ENCODE assay signal across 1 cellular context in the genomic region with DNA sequence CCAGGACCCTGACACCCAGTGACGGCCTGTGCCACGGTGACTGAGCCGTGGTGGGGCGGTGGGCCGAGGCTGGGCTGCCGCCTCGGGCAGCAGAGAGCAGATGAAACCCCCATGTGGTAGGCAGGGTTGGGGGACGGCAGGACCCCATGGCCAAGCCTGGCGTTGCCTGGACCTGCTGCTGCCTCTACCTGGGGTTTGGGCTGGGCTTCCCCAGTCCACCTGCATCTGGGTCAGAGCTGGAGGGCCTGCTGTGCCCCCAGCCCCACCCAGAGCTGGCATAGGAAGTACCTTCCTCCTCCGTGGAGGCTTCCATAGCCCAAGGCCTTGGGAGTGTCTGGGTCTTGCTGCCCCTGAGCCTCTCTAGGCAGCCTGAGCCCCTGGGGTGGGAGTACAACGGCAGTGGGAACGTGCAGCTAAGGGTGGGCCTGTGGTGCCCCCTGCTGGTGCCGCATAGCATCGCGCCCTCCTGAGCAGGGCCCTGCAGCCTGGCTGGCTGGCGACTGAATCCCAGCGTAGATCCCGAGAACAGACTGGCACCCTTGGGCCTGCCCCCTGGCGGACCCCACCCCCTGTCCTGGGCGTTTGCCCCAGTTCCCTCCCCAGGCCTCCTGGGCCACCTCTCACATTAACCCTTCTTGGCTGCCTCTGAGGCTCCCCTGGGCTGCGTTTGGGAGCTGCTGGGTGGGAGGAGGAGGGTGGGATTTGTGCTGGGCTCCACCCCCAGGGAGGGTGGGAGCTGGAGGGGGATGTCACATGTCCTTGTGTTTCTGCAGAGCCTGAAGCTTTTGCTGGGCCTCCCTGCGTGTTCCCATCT.
TF ChIP-seq lines count a peak whose summit lies in the region.

No MANE protein-coding gene starts in this region.

TF ChIP-seq in HEK293, 187 proteins besides CTCF, POLR2A, EP300 and RAD21 (continued from another document and continues in another):
- TF ChIP-seq, protein P1, sequence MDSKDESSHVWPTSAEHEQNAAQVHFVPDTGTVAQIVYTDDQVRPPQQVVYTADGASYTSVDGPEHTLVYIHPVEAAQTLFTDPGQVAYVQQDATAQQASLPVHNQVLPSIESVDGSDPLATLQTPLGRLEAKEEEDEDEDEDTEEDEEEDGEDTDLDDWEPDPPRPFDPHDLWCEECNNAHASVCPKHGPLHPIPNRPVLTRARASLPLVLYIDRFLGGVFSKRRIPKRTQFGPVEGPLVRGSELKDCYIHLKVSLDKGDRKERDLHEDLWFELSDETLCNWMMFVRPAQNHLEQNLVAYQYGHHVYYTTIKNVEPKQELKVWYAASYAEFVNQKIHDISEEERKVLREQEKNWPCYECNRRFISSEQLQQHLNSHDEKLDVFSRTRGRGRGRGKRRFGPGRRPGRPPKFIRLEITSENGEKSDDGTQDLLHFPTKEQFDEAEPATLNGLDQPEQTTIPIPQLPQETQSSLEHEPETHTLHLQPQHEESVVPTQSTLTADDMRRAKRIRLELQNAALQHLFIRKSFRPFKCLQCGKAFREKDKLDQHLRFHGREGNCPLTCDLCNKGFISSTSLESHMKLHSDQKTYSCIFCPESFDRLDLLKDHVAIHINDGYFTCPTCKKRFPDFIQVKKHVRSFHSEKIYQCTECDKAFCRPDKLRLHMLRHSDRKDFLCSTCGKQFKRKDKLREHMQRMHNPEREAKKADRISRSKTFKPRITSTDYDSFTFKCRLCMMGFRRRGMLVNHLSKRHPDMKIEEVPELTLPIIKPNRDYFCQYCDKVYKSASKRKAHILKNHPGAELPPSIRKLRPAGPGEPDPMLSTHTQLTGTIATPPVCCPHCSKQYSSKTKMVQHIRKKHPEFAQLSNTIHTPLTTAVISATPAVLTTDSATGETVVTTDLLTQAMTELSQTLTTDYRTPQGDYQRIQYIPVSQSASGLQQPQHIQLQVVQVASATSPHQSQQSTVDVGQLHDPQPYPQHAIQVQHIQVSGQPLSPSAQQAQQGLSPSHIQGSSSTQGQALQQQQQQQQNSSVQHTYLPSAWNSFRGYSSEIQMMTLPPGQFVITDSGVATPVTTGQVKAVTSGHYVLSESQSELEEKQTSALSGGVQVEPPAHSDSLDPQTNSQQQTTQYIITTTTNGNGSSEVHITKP (tag by site-specific recombination; IDR thresholded peaks at IDR 0.05), result peak; percentile 70
- TF ChIP-seq TCF7L2 (IDR thresholded peaks at IDR 0.05; ENCODE audit: borderline replicate concordance, low read depth, low read length) (no peak), ZIC2 (tag by site-specific recombination; IDR thresholded peaks at IDR 0.05) (peak; percentile 76), ZNF394 (tag by site-specific recombination; IDR thresholded peaks at IDR 0.05; ENCODE audit: borderline replicate concordance) (peak; percentile 48; the same call in 1 of the 2 replicates), SALL2 (tag by site-specific recombination; IDR thresholded peaks at IDR 0.05; ENCODE audit: borderline replicate concordance) (no peak), ZNF416 (tag by site-specific recombination; IDR thresholded peaks at IDR 0.05) (no peak), ZBTB8A (tag by site-specific recombination; IDR thresholded peaks at IDR 0.05) (peak; percentile 75), ZNF2 (tag by site-specific recombination; IDR thresholded peaks at IDR 0.05) (peak; percentile 82; the same call in 1 of the 2 replicates), ZNF433 (tag by site-specific recombination; IDR thresholded peaks at IDR 0.05; ENCODE audit: low read depth) (no peak), PATZ1 (tag by site-specific recombination; IDR thresholded peaks at IDR 0.05) (peak; percentile 88), ZNF610 (tag by site-specific recombination; IDR thresholded peaks at IDR 0.05; ENCODE audit: borderline replicate concordance) (no peak), ZNF132 (tag by site-specific recombination; IDR thresholded peaks at IDR 0.05; ENCODE audit: borderline replicate concordance) (no peak), GLIS1 (tag by site-specific recombination; IDR thresholded peaks at IDR 0.05) (peak; percentile 87), ZNF600 (tag by site-specific recombination; IDR thresholded peaks at IDR 0.05) (peak; percentile 84), KLF16 (tag by site-specific recombination; IDR thresholded peaks at IDR 0.05) (peak; percentile 66; the same call in 1 of the 2 replicates), ZNF529 (tag by site-specific recombination; IDR thresholded peaks at IDR 0.05; ENCODE audit: insufficient replicate concordance) (no peak), ZNF76 (tag by site-specific recombination; IDR thresholded peaks at IDR 0.05; ENCODE audit: borderline replicate concordance, low read depth) (no peak), ZSCAN16 (tag by site-specific recombination; IDR thresholded peaks at IDR 0.05) (no peak), ZEB2 (tag by site-specific recombination; IDR thresholded peaks at IDR 0.05) (peak; percentile 50), BCL11A (tag by site-specific recombination; IDR thresholded peaks at IDR 0.05; ENCODE audit: low read depth) (no peak), KLF10 (tag by site-specific recombination; IDR thresholded peaks at IDR 0.05) (0 out of 2 replicates have a peak, but pooled peaks have one; percentile 46), KLF7 (tag by site-specific recombination; IDR thresholded peaks at IDR 0.05; ENCODE audit: borderline replicate concordance) (no peak), ZBTB48 (tag by site-specific recombination; IDR thresholded peaks at IDR 0.05) (peak; percentile 56; the same call in 1 of the 2 replicates), ZFP69B (tag by site-specific recombination; IDR thresholded peaks at IDR 0.05) (peak; percentile 88), ZNF169 (tag by site-specific recombination; IDR thresholded peaks at IDR 0.05) (no peak), ZBTB20 (tag by site-specific recombination; IDR thresholded peaks at IDR 0.05) (peak; percentile 45; the same call in 1 of the 2 replicates), ZNF391 (tag by site-specific recombination; IDR thresholded peaks at IDR 0.05; ENCODE audit: borderline replicate concordance, low read depth) (peak; percentile 83; the same call in 1 of the 2 replicates), ZXDB (tag by site-specific recombination; IDR thresholded peaks at IDR 0.05) (peak; percentile 72), SP7 (tag by site-specific recombination; IDR thresholded peaks at IDR 0.05) (peak; percentile 30; the same call in 1 of the 2 replicates), ZNF501 (tag by site-specific recombination; IDR thresholded peaks at IDR 0.05) (0 out of 2 replicates have a peak, but pooled peaks have one; percentile 42), ZNF335 (tag by site-specific recombination; conservative IDR thresholded peaks at IDR 0.05) (peak; percentile 71), KLF17 (tag by site-specific recombination; IDR thresholded peaks at IDR 0.05) (peak; percentile 82; the same call in 1 of the 2 replicates), ZBTB17 (tag by site-specific recombination; IDR thresholded peaks at IDR 0.05) (peak; percentile 79), ZNF626 (tag by site-specific recombination; IDR thresholded peaks at IDR 0.05) (no peak), SP3 (tag by site-specific recombination; IDR thresholded peaks at IDR 0.05) (peak; percentile 88), PBX3 (CRISPR knock-in tag; IDR thresholded peaks at IDR 0.05) (0 out of 2 replicates have a peak, but pooled peaks have one; percentile 33), ZNF157 (tag by site-specific recombination; IDR thresholded peaks at IDR 0.05) (no peak), IKZF3 (tag by site-specific recombination; IDR thresholded peaks at IDR 0.05) (peak; percentile 43; the same call in 1 of the 2 replicates), ZNF423 (tag by site-specific recombination; IDR thresholded peaks at IDR 0.05) (peak; percentile 82), KLF9 (tag by site-specific recombination; IDR thresholded peaks at IDR 0.05; ENCODE audit: low read depth) (peak; percentile 64; the same call in 1 of the 2 replicates), ZNF660 (tag by site-specific recombination; IDR thresholded peaks at IDR 0.05) (peak; percentile 48; the same call in 1 of the 2 replicates), ZFHX2 (tag by site-specific recombination; conservative IDR thresholded peaks at IDR 0.05) (peak; percentile 63)
- TF ChIP-seq, protein P2, sequence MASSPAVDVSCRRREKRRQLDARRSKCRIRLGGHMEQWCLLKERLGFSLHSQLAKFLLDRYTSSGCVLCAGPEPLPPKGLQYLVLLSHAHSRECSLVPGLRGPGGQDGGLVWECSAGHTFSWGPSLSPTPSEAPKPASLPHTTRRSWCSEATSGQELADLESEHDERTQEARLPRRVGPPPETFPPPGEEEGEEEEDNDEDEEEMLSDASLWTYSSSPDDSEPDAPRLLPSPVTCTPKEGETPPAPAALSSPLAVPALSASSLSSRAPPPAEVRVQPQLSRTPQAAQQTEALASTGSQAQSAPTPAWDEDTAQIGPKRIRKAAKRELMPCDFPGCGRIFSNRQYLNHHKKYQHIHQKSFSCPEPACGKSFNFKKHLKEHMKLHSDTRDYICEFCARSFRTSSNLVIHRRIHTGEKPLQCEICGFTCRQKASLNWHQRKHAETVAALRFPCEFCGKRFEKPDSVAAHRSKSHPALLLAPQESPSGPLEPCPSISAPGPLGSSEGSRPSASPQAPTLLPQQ (tag by site-specific recombination; IDR thresholded peaks at IDR 0.05), result peak; percentile 94
- TF ChIP-seq, protein P3, sequence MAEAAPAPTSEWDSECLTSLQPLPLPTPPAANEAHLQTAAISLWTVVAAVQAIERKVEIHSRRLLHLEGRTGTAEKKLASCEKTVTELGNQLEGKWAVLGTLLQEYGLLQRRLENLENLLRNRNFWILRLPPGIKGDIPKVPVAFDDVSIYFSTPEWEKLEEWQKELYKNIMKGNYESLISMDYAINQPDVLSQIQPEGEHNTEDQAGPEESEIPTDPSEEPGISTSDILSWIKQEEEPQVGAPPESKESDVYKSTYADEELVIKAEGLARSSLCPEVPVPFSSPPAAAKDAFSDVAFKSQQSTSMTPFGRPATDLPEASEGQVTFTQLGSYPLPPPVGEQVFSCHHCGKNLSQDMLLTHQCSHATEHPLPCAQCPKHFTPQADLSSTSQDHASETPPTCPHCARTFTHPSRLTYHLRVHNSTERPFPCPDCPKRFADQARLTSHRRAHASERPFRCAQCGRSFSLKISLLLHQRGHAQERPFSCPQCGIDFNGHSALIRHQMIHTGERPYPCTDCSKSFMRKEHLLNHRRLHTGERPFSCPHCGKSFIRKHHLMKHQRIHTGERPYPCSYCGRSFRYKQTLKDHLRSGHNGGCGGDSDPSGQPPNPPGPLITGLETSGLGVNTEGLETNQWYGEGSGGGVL (tag by site-specific recombination; IDR thresholded peaks at IDR 0.05), result peak; percentile 81
